ENCODE assay signal across 1 cellular context in the genomic region with DNA sequence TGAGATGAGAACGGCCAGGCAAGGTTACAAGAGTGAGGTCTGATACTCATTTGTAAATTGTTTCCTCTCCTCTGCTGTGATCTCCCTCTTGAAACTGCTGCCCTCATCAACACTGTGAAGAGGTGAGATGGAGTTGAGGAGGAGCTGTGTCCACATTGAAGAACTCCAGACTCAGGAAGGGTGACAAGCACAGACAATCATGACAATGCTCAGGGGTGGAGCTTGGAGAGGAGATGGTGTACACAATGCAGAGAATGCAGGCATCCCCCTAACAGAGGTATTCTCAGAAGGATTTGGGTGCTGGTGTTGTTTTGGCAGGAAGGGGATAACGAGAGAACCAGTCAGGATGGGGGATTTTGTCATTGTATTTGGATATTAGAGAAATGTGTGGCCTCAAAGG.
TF ChIP-seq lines count a peak whose summit lies in the region.

No MANE protein-coding gene starts in this region.

TF ChIP-seq in IMR-90, 13 proteins besides CTCF, POLR2A, EP300 and RAD21:
- no peak for TF ChIP-seq FOS (IDR thresholded peaks at IDR 0.05; ENCODE audit: low read depth, low read length)
- TF ChIP-seq CEBPB (IDR thresholded peaks at IDR 0.05; ENCODE audit: low read depth, low read length) = no peak
- TF ChIP-seq, protein P1, sequence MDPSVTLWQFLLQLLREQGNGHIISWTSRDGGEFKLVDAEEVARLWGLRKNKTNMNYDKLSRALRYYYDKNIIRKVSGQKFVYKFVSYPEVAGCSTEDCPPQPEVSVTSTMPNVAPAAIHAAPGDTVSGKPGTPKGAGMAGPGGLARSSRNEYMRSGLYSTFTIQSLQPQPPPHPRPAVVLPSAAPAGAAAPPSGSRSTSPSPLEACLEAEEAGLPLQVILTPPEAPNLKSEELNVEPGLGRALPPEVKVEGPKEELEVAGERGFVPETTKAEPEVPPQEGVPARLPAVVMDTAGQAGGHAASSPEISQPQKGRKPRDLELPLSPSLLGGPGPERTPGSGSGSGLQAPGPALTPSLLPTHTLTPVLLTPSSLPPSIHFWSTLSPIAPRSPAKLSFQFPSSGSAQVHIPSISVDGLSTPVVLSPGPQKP (IDR thresholded peaks at IDR 0.05; ENCODE audit: borderline replicate concordance, low read depth, low read length) = no peak
- TF ChIP-seq RCOR1 (IDR thresholded peaks at IDR 0.05; ENCODE audit: insufficient replicate concordance, low read length) = no peak
- no peak for TF ChIP-seq MXI1 (IDR thresholded peaks at IDR 0.05; ENCODE audit: borderline replicate concordance, low read depth, low read length)
- no peak for TF ChIP-seq CHD1 (IDR thresholded peaks at IDR 0.05; ENCODE audit: low read depth, low read length)
- no peak for TF ChIP-seq SMC3 (IDR thresholded peaks at IDR 0.05; ENCODE audit: low read depth, low read length)
- TF ChIP-seq, protein P2, sequence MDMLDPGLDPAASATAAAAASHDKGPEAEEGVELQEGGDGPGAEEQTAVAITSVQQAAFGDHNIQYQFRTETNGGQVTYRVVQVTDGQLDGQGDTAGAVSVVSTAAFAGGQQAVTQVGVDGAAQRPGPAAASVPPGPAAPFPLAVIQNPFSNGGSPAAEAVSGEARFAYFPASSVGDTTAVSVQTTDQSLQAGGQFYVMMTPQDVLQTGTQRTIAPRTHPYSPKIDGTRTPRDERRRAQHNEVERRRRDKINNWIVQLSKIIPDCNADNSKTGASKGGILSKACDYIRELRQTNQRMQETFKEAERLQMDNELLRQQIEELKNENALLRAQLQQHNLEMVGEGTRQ (IDR thresholded peaks at IDR 0.05; ENCODE audit: low read depth, low read length) = no peak
- TF ChIP-seq MAZ (IDR thresholded peaks at IDR 0.05; ENCODE audit: borderline replicate concordance, low read depth, low read length) = no peak
- TF ChIP-seq NFE2L2 (IDR thresholded peaks at IDR 0.05; ENCODE audit: low read depth, low read length) = no peak
- TF ChIP-seq BHLHE40 (IDR thresholded peaks at IDR 0.05; ENCODE audit: low read depth, low read length) = no peak
- no peak for TF ChIP-seq RFX5 (IDR thresholded peaks at IDR 0.05; ENCODE audit: low read depth, low read length)
- TF ChIP-seq MAFK (IDR thresholded peaks at IDR 0.05; ENCODE audit: low read depth, low read length) = no peak
TF ChIP-seq in IMR-90: peak in this region for 0.
